In genomic region chr14:68759912-68760311, GRCh38 we compare ENCODE assay signal across 18 cellular contexts.
"Had no signal": no experiment of that assay in that cellular context is flagged by ENCODE, and none has a peak within 500 bp of the region (broad histone marks: within the 10 kb centered on the region; RNA-seq: fewer than 3 reads in every experiment).

No MANE protein-coding gene starts in this region.

- ATAC-seq: activated CD4-positive, CD25-positive, alpha-beta regulatory T cell treated with anti-CD3 and anti-CD28 coated beads, Interleukin-2, amount 50 U/mL, for 24 hours; activated T-helper 17 cell treated with anti-CD3 and anti-CD28 coated beads, Interleukin-2, amount 50 U/mL, for 72 hours; gastrocnemius medialis; stimulated activated naive B cell treated with anti-CD40 and anti-IgM and Interleukin-4, amounts not matched to agents 10 μg/mL and 1 μg/mL and 100 μg/mL, for 72 hours had no signal

- H3K9me3 ChIP-seq: colonic mucosa, esophagus squamous epithelium, gastrocnemius medialis, left ventricle myocardium inferior, prostate gland, transverse colon, uterus had no signal

- DNase-seq: activated CD4-positive, alpha-beta T cell treated with anti-CD3 and anti-CD28 coated beads, Interleukin-2, amount 10 ng/mL, durations not matched to agents 7 days and 5 days; activated naive CD4-positive, alpha-beta T cell treated with anti-CD3 and anti-CD28 coated beads for 36 hours; activated naive CD8-positive, alpha-beta T cell treated with anti-CD3 and anti-CD28 coated beads, Interleukin-2, amount 10 ng/mL, durations not matched to agents 7 days and 5 days; activated T-cell treated with anti-CD3 and anti-CD28 coated beads, Interleukin-2, amount 50 U/mL, for 1 hour; amniotic stem cell; colonic mucosa; esophagus squamous epithelium; gastrocnemius medialis; hippocampal formation; left ventricle myocardium inferior; stimulated activated CD4-positive, alpha-beta T cell treated with anti-CD3 and anti-CD28 coated beads, Interleukin-1b, Interleukin-23, amount 100 ng/mL, for 48 hours; stimulated activated naive B cell treated with anti-CD40 and anti-IgM and Interleukin-4, amounts not matched to agents 10 μg/mL and 1 μg/mL and 100 μg/mL, for 72 hours; transverse colon; uterus had no signal

- H3K4me3 Mint-ChIP-seq: activated CD4-positive, alpha-beta T cell treated with anti-CD3 and anti-CD28 coated beads, Interleukin-2, amount 10 ng/mL, durations not matched to agents 7 days and 5 days; activated naive CD4-positive, alpha-beta T cell treated with anti-CD3 and anti-CD28 coated beads for 36 hours; activated naive CD8-positive, alpha-beta T cell treated with anti-CD3 and anti-CD28 coated beads, Interleukin-2, amount 10 ng/mL, durations not matched to agents 7 days and 5 days; activated T-helper 17 cell treated with anti-CD3 and anti-CD28 coated beads, Interleukin-2, amount 50 U/mL, for 72 hours; neural progenitor cell; stimulated activated naive B cell treated with anti-CD40 and anti-IgM and Interleukin-4, amounts not matched to agents 10 μg/mL and 1 μg/mL and 100 μg/mL, for 72 hours had no signal

- H3K27ac Mint-ChIP-seq: activated CD4-positive, alpha-beta T cell treated with anti-CD3 and anti-CD28 coated beads, Interleukin-2, amount 10 ng/mL, durations not matched to agents 7 days and 5 days; activated naive CD4-positive, alpha-beta T cell treated with anti-CD3 and anti-CD28 coated beads for 36 hours; activated naive CD8-positive, alpha-beta T cell treated with anti-CD3 and anti-CD28 coated beads, Interleukin-2, amount 10 ng/mL, durations not matched to agents 7 days and 5 days; activated T-helper 17 cell treated with anti-CD3 and anti-CD28 coated beads, Interleukin-2, amount 50 U/mL, for 72 hours; neural progenitor cell; stimulated activated naive B cell treated with anti-CD40 and anti-IgM and Interleukin-4, amounts not matched to agents 10 μg/mL and 1 μg/mL and 100 μg/mL, for 72 hours had no signal

- H3K4me1 ChIP-seq: colonic mucosa, prostate gland had no signal

- H3K4me1 Mint-ChIP-seq: activated T-helper 17 cell treated with anti-CD3 and anti-CD28 coated beads, Interleukin-2, amount 50 U/mL, for 72 hours had no signal

- H3K36me3 Mint-ChIP-seq: activated naive CD8-positive, alpha-beta T cell treated with anti-CD3 and anti-CD28 coated beads, Interleukin-2, amount 10 ng/mL, durations not matched to agents 7 days and 5 days; stimulated activated naive B cell treated with anti-CD40 and anti-IgM and Interleukin-4, amounts not matched to agents 10 μg/mL and 1 μg/mL and 100 μg/mL, for 72 hours had no signal

- H3K27me3 ChIP-seq: colonic mucosa, esophagus squamous epithelium, gastrocnemius medialis, neural progenitor cell, transverse colon, uterus had no signal

- H3K27me3 Mint-ChIP-seq: activated T-helper 17 cell treated with anti-CD3 and anti-CD28 coated beads, Interleukin-2, amount 50 U/mL, for 72 hours; stimulated activated naive B cell treated with anti-CD40 and anti-IgM and Interleukin-4, amounts not matched to agents 10 μg/mL and 1 μg/mL and 100 μg/mL, for 72 hours had no signal

- H3K27ac ChIP-seq: colonic mucosa, gastrocnemius medialis, left ventricle myocardium inferior, neural progenitor cell, prostate gland, transverse colon had no signal

- H3K4me3 ChIP-seq: colonic mucosa, esophagus squamous epithelium, gastrocnemius medialis, left ventricle myocardium inferior, neural progenitor cell, prostate gland, transverse colon, uterus had no signal

- H3K36me3 ChIP-seq: colonic mucosa, esophagus squamous epithelium, gastrocnemius medialis, left ventricle myocardium inferior, neural progenitor cell, prostate gland, transverse colon, uterus had no signal

- H3K9me3 Mint-ChIP-seq: activated CD4-positive, alpha-beta T cell treated with anti-CD3 and anti-CD28 coated beads, Interleukin-2, amount 10 ng/mL, durations not matched to agents 7 days and 5 days; activated naive CD4-positive, alpha-beta T cell treated with anti-CD3 and anti-CD28 coated beads for 36 hours; activated naive CD8-positive, alpha-beta T cell treated with anti-CD3 and anti-CD28 coated beads, Interleukin-2, amount 10 ng/mL, durations not matched to agents 7 days and 5 days; activated T-helper 17 cell treated with anti-CD3 and anti-CD28 coated beads, Interleukin-2, amount 50 U/mL, for 72 hours; stimulated activated naive B cell treated with anti-CD40 and anti-IgM and Interleukin-4, amounts not matched to agents 10 μg/mL and 1 μg/mL and 100 μg/mL, for 72 hours had no signal
